12 cellular contexts compared by ENCODE assay signal in genomic region chr13:113205428-113205931, GRCh38. TPM values are rescaled to one million over a fixed set of nuclear protein-coding genes. Genes with fewer than 3 reads are reported as not detected.
A peak's percentile ranks its signal among the peaks of the same experiment; 100 is the strongest.
DNase-seq lines count a peak whose midpoint lies in the region; ATAC-seq and TF ChIP-seq lines count a peak whose summit lies in the region.
"Had no signal": no experiment of that assay in that cellular context is flagged by ENCODE, and none has a peak within 500 bp of the region (broad histone marks: within the 10 kb centered on the region; RNA-seq: fewer than 3 reads in every experiment).

No MANE protein-coding gene starts in this region.

- no peak for TF ChIP-seq CTCF in fibroblast of mammary gland (conservative IDR thresholded peaks at IDR 0.05; ENCODE audit: control insufficient read depth, insufficient read depth, low read depth, low read length)

- no peak overlapping the region for H3K4me3 ChIP-seq in fibroblast of mammary gland (ENCODE audit: control insufficient read depth, low read depth, low read length)
- peak overlapping the region in 1 of 2 donors; percentile 9 for H3K4me3 ChIP-seq in stomach smooth muscle (ENCODE audit: low read length in 2 of 2)
- H3K4me3 ChIP-seq: hepatocyte had no signal

- H3K36me3 ChIP-seq in stomach smooth muscle (ENCODE audit: control insufficient read depth in 2 of 2, insufficient read depth in 2 of 2, low read length in 2 of 2) = peaks cover 3 to 5% of the 10 kb centered on the region in 2 donors

- peak overlapping the region; percentile 59 for H3K27ac Mint-ChIP-seq in activated naive CD4-positive, alpha-beta T cell treated with anti-CD3 and anti-CD28 coated beads, Interleukin-2, amount 50 U/mL, for 24 hours
- H3K27ac Mint-ChIP-seq in activated CD4-positive, alpha-beta memory T cell treated with anti-CD3 and anti-CD28 coated beads, Interleukin-2, amount 10 ng/mL, durations not matched to agents 7 days and 5 days = peak overlapping the region; percentile 66

- intact Hi-C loops in left cardiac atrium (cut with DNase I) = no loop called here

- POLR2A ChIA-PET in activated CD4-positive, alpha-beta memory T cell treated with anti-CD3 and anti-CD28 coated beads, Interleukin-2, amount 10 ng/mL, durations not matched to agents 7 days and 5 days (lab: Charles Lee) = interaction anchor here (1.2 kb wide), 1 partner anchor 18 kb away, joined by 4 read pairs; no protein-coding TSS in a partner anchor

- no peaks in the 10 kb centered on the region for H3K27me3 Mint-ChIP-seq in activated naive CD4-positive, alpha-beta T cell treated with anti-CD3 and anti-CD28 coated beads, Interleukin-2, amount 50 U/mL, for 24 hours
- H3K27me3 Mint-ChIP-seq in activated CD4-positive, alpha-beta memory T cell treated with anti-CD3 and anti-CD28 coated beads, Interleukin-2, amount 10 ng/mL, durations not matched to agents 7 days and 5 days = no peaks in the 10 kb centered on the region

- no peak overlapping the region for H3K9ac ChIP-seq in stomach smooth muscle (ENCODE audit: low read length in 2 of 2)

- peaks cover 49% of the 10 kb centered on the region for H3K4me1 ChIP-seq in stomach smooth muscle (ENCODE audit: control insufficient read depth, insufficient read depth, low read length)

- peaks cover 16% of the 10 kb centered on the region for H3K36me3 Mint-ChIP-seq in activated naive CD4-positive, alpha-beta T cell treated with anti-CD3 and anti-CD28 coated beads, Interleukin-2, amount 50 U/mL, for 24 hours
- peaks cover 30% of the 10 kb centered on the region for H3K36me3 Mint-ChIP-seq in activated CD4-positive, alpha-beta memory T cell treated with anti-CD3 and anti-CD28 coated beads, Interleukin-2, amount 10 ng/mL, durations not matched to agents 7 days and 5 days (ENCODE audit: low read depth)

- DNase-seq in activated naive CD4-positive, alpha-beta T cell treated with Interleukin-2 at 50 U/mL for 16 hours = no peak
- no peak for DNase-seq in activated CD4-positive, alpha-beta memory T cell treated with anti-CD3 and anti-CD28 coated beads, Interleukin-2, amount 10 ng/mL, durations not matched to agents 7 days and 5 days
- DNase-seq in fibroblast of mammary gland (ENCODE audit: low read depth) (peak; percentile 49), left cardiac atrium (no peak), SHP77 treated with DMSO at 0.1 percent for 48 hours (lab: John Stamatoyannopoulos, UW) (no peak)
- no peak for DNase-seq in stimulated activated CD8-positive, alpha-beta memory T cell treated with anti-CD3 and anti-CD28 coated beads, Interleukin-4, amount 100 ng/mL, for 48 hours
- DNase-seq: C1 segment of cervical spinal cord; central memory CD4-positive, alpha-beta T cell; stimulated activated naive CD4-positive, alpha-beta T cell treated with Interleukin-2 at 50 U/mL for 16 hours had no signal

- peak overlapping the region; percentile 94 for H3K4me3 Mint-ChIP-seq in activated naive CD4-positive, alpha-beta T cell treated with anti-CD3 and anti-CD28 coated beads, Interleukin-2, amount 50 U/mL, for 24 hours
- H3K4me3 Mint-ChIP-seq in activated CD4-positive, alpha-beta memory T cell treated with anti-CD3 and anti-CD28 coated beads, Interleukin-2, amount 10 ng/mL, durations not matched to agents 7 days and 5 days = peak overlapping the region; percentile 19

- H3K4me1 Mint-ChIP-seq in activated naive CD4-positive, alpha-beta T cell treated with anti-CD3 and anti-CD28 coated beads, Interleukin-2, amount 50 U/mL, for 24 hours = peaks cover 63% of the 10 kb centered on the region
- peaks cover 57% of the 10 kb centered on the region for H3K4me1 Mint-ChIP-seq in activated CD4-positive, alpha-beta memory T cell treated with anti-CD3 and anti-CD28 coated beads, Interleukin-2, amount 10 ng/mL, durations not matched to agents 7 days and 5 days

- no peaks in the 10 kb centered on the region for H3K9me3 ChIP-seq in stomach smooth muscle (ENCODE audit: control insufficient read depth in 2 of 2, low read length in 2 of 2)

- H3K27me3 ChIP-seq in stomach smooth muscle (ENCODE audit: control insufficient read depth in 1 of 2, insufficient read depth in 2 of 2, low read length in 2 of 2) = no peaks in the 10 kb centered on the region
- H3K27me3 ChIP-seq: hepatocyte had no signal

- CTCF ChIA-PET in activated CD4-positive, alpha-beta memory T cell treated with anti-CD3 and anti-CD28 coated beads, Interleukin-2, amount 10 ng/mL, durations not matched to agents 7 days and 5 days (lab: Charles Lee) = no interaction called here

- ATAC-seq in left cardiac atrium = no peak

- peak overlapping the region; percentile 80 for H3K27ac ChIP-seq in stomach smooth muscle (ENCODE audit: low read length)
- H3K27ac ChIP-seq: hepatocyte had no signal

- no peaks in the 10 kb centered on the region for H3K9me3 Mint-ChIP-seq in activated naive CD4-positive, alpha-beta T cell treated with anti-CD3 and anti-CD28 coated beads, Interleukin-2, amount 50 U/mL, for 24 hours
- H3K9me3 Mint-ChIP-seq in activated CD4-positive, alpha-beta memory T cell treated with anti-CD3 and anti-CD28 coated beads, Interleukin-2, amount 10 ng/mL, durations not matched to agents 7 days and 5 days = no peaks in the 10 kb centered on the region

RNA-seq across cellular contexts. Expression of gene PCID2, which starts 3.0 kb away (rescaled TPM):
- total RNA-seq in activated CD4-positive, alpha-beta memory T cell treated with anti-CD3 and anti-CD28 coated beads, Interleukin-2, amount 10 ng/mL, durations not matched to agents 7 days and 5 days = 10 to 100 TPM; 58.9 to 66.2 TPM
- total RNA-seq in left cardiac atrium = 10 to 100 TPM; 38.3 to 39.9 TPM

RNA-seq across cellular contexts. Expression of gene CUL4A, which starts 3.9 kb away (rescaled TPM):
- total RNA-seq in activated CD4-positive, alpha-beta memory T cell treated with anti-CD3 and anti-CD28 coated beads, Interleukin-2, amount 10 ng/mL, durations not matched to agents 7 days and 5 days = 10 to 100 TPM; 67.2 to 68.8 TPM
- 10 to 100 TPM; 73.9 to 86.2 TPM for total RNA-seq in left cardiac atrium

RNA-seq across cellular contexts. Expression of gene PROZ, which starts 47.0 kb away (rescaled TPM):
- total RNA-seq in activated CD4-positive, alpha-beta memory T cell treated with anti-CD3 and anti-CD28 coated beads, Interleukin-2, amount 10 ng/mL, durations not matched to agents 7 days and 5 days = not detected
- not detected for total RNA-seq in left cardiac atrium
